ENCODE assay signal across 9 cellular contexts in the genomic region with DNA sequence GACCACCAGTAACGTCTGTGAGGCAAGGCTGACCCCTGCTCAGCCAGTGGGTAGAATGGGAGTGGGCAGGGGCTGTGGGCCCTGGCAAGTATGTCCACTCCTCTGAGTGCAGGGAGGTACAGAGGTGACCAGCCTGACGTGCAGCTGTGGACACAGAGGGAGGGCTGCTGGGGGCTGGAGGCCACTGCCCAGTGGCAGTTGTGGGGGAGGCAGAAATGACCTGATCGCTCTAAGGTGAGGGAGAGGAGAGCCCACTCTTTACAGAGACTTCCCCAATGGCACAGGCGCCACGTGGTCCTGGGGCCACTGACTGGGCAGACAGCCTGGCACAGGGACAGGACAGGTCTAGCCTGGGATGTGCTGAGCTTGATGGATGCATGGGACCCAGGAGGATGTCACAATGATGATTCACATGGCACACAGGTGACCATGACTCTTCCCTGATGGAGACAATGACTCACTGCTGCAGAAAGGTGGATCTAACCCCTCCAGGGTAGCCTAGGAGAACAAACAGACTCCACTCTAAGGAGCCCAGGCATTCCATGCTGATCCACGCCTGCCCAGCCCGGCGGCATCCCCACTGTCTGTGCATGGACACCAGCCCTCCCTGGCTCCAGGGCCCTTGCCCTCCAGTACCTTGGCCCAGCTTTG. TPM values are rescaled to one million over a fixed set of nuclear protein-coding genes. Genes with fewer than 3 reads are reported as not detected.
DNase-seq lines count a peak whose midpoint lies in the region; ATAC-seq, FAIRE-seq and TF ChIP-seq lines count a peak whose summit lies in the region.
"Had no signal": no experiment of that assay in that cellular context is flagged by ENCODE, and none has a peak within 500 bp of the region (broad histone marks: within the 10 kb centered on the region; RNA-seq: fewer than 3 reads in every experiment).

No MANE protein-coding gene starts in this region.

- H3K4me1 ChIP-seq in astrocyte (ENCODE audit: insufficient read depth, low read length): peaks cover 26% of the 10 kb centered on the region
- peaks cover 14% of the 10 kb centered on the region for H3K4me1 ChIP-seq in vagina

- H3K9me3 ChIP-seq in astrocyte (ENCODE audit: insufficient read depth, low read depth, low read length) (no peaks in the 10 kb centered on the region), vagina (no peaks in the 10 kb centered on the region)

- intact Hi-C loops in vagina (cut with DNase I): no loop called here

- no peaks in the 10 kb centered on the region for H3K27me3 ChIP-seq in astrocyte (ENCODE audit: insufficient read depth, low read length)
- H3K27me3 ChIP-seq in vagina: no peaks in the 10 kb centered on the region

- no peak overlapping the region for H2AFZ ChIP-seq in astrocyte (ENCODE audit: low read depth, low read length)

- no peak overlapping the region for H3K4me3 Mint-ChIP-seq in activated naive CD4-positive, alpha-beta T cell treated with anti-CD3 and anti-CD28 coated beads, Interleukin-2, amount 10 ng/mL, durations not matched to agents 7 days and 5 days
- H3K4me3 Mint-ChIP-seq in astrocyte (ENCODE audit: unreplicated experiment): no peak overlapping the region
- H3K4me3 Mint-ChIP-seq: CD4-positive, alpha-beta T cell had no signal

- H3K9ac ChIP-seq in astrocyte (ENCODE audit: low read length): peak overlapping the region; percentile 63

- ATAC-seq in left lobe of liver (no peak), HG03378 (IDR thresholded peaks at IDR 0.05; ENCODE audit: unreplicated experiment) (no peak), HG03565 (IDR thresholded peaks at IDR 0.05; ENCODE audit: unreplicated experiment) (no peak)

- H3K36me3 ChIP-seq in astrocyte (ENCODE audit: insufficient read depth, low read length) (peaks cover 15% of the 10 kb centered on the region), vagina (peaks cover 0 to 4% of the 10 kb centered on the region in 2 donors)

- H3K4me2 ChIP-seq in astrocyte (ENCODE audit: low read length): peak overlapping the region; percentile 32

- H3K27me3 Mint-ChIP-seq in activated naive CD4-positive, alpha-beta T cell treated with anti-CD3 and anti-CD28 coated beads, Interleukin-2, amount 10 ng/mL, durations not matched to agents 7 days and 5 days: no peaks in the 10 kb centered on the region
- no peaks in the 10 kb centered on the region for H3K27me3 Mint-ChIP-seq in astrocyte (ENCODE audit: low read depth, unreplicated experiment)
- H3K27me3 Mint-ChIP-seq: CD4-positive, alpha-beta T cell had no signal

- H3K27ac ChIP-seq in astrocyte (ENCODE audit: low read depth, low read length) (peak overlapping the region; percentile 59), vagina (no peak overlapping the region)

- H3K36me3 Mint-ChIP-seq in activated naive CD4-positive, alpha-beta T cell treated with anti-CD3 and anti-CD28 coated beads, Interleukin-2, amount 10 ng/mL, durations not matched to agents 7 days and 5 days: peaks cover 17% of the 10 kb centered on the region
- peaks cover 7% of the 10 kb centered on the region for H3K36me3 Mint-ChIP-seq in astrocyte (ENCODE audit: low read depth, unreplicated experiment)

- CTCF ChIA-PET in activated naive CD4-positive, alpha-beta T cell treated with anti-CD3 and anti-CD28 coated beads, Interleukin-2, amount 10 ng/mL, durations not matched to agents 7 days and 5 days (lab: Charles Lee): no interaction called here

- no peak for TF ChIP-seq CTCF in astrocyte (IDR thresholded peaks at IDR 0.05; ENCODE audit: insufficient read depth, low read depth, low read length)
- TF ChIP-seq CTCF in vagina (IDR thresholded peaks at IDR 0.05): no peak

- no peak for FAIRE-seq in astrocyte (lab: Jason Lieb, UNC)

- peaks cover 98% of the 10 kb centered on the region for H4K20me1 ChIP-seq in astrocyte (ENCODE audit: insufficient read depth, low read length)

- DNase-seq in activated naive CD4-positive, alpha-beta T cell treated with anti-CD3 and anti-CD28 coated beads, Interleukin-2, amount 10 ng/mL, durations not matched to agents 7 days and 5 days: peak; percentile 9
- DNase-seq in activated naive CD4-positive, alpha-beta T cell treated with Interleukin-2 at 50 U/mL for 16 hours: no peak
- DNase-seq in astrocyte (ENCODE audit: low read depth): peak; percentile 19
- peak; percentile 41 for DNase-seq in left lobe of liver (ENCODE audit: low spot score)
- peak; percentile 71 to 95 for DNase-seq in vagina (ENCODE audit: extremely low spot score in 2 of 2)
- no peak for DNase-seq in NCI-H2107 treated with DMSO at 0.1 percent for 48 hours (lab: John Stamatoyannopoulos, UW; ENCODE audit: unreplicated experiment)

- H3K4me1 Mint-ChIP-seq in activated naive CD4-positive, alpha-beta T cell treated with anti-CD3 and anti-CD28 coated beads, Interleukin-2, amount 10 ng/mL, durations not matched to agents 7 days and 5 days: peaks cover 20% of the 10 kb centered on the region
- H3K4me1 Mint-ChIP-seq in astrocyte (ENCODE audit: low read depth, unreplicated experiment): peaks cover 20% of the 10 kb centered on the region

- no peak overlapping the region for H3K4me3 ChIP-seq in astrocyte (ENCODE audit: insufficient read depth, low read depth, low read length)
- no peak overlapping the region for H3K4me3 ChIP-seq in vagina

- no peak for TF ChIP-seq POLR2A in vagina (IDR thresholded peaks at IDR 0.05)

- H3K27ac Mint-ChIP-seq in activated naive CD4-positive, alpha-beta T cell treated with anti-CD3 and anti-CD28 coated beads, Interleukin-2, amount 10 ng/mL, durations not matched to agents 7 days and 5 days: no peak overlapping the region
- peak overlapping the region; percentile 78 for H3K27ac Mint-ChIP-seq in astrocyte (ENCODE audit: unreplicated experiment)
- H3K27ac Mint-ChIP-seq: CD4-positive, alpha-beta T cell had no signal

- H3K79me2 ChIP-seq in astrocyte (ENCODE audit: insufficient read depth, low read length): peaks cover 91% of the 10 kb centered on the region

- H3K9me3 Mint-ChIP-seq in activated naive CD4-positive, alpha-beta T cell treated with anti-CD3 and anti-CD28 coated beads, Interleukin-2, amount 10 ng/mL, durations not matched to agents 7 days and 5 days: no peaks in the 10 kb centered on the region
- no peaks in the 10 kb centered on the region for H3K9me3 Mint-ChIP-seq in astrocyte (ENCODE audit: unreplicated experiment)
- H3K9me3 Mint-ChIP-seq: CD4-positive, alpha-beta T cell had no signal

RNA-seq across cellular contexts. Expression of a gene that starts 7.7 kb away (rescaled TPM):
- total RNA-seq in astrocyte (35.7 and 41.9 TPM in 2 replicates), left lobe of liver (8.9 TPM), vagina (29.7 TPM)

Comparison
In these comparisons a context has a peak if more than half of its experiments do, and no peak if none do; other contexts are left out.
1. DNase-seq: peak in activated naive CD4-positive, alpha-beta T cell treated with anti-CD3 and anti-CD28 coated beads, Interleukin-2, amount 10 ng/mL, durations not matched to agents 7 days and 5 days (single experiment), astrocyte (single experiment), left lobe of liver (single experiment) and vagina (2 of 2); none in activated naive CD4-positive, alpha-beta T cell treated with Interleukin-2 at 50 U/mL for 16 hours (single experiment) and NCI-H2107 treated with DMSO at 0.1 percent for 48 hours (single experiment).